Comparison of ENCODE assay signal across 8 cellular contexts in genomic region chr10:27099916-27100799, GRCh38. TPM values are rescaled to one million over a fixed set of nuclear protein-coding genes. Genes with fewer than 3 reads are reported as not detected.
DNase-seq lines count a peak whose midpoint lies in the region; ATAC-seq and TF ChIP-seq lines count a peak whose summit lies in the region.

Gene ANKRD26 (minus strand): TSS chr10:27100494. CDS start chr10:27100326, 168 bp downstream.

- no peaks in the 10 kb centered on the region for H3F3A ChIP-seq in SU-DHL-6 (ENCODE audit: insufficient read depth)

- H3K4me3 ChIP-seq in SU-DHL-6 (ENCODE audit: insufficient read depth, low read length, poor library complexity, severe bottlenecking) (peak within 1 kb of the TSS; percentile 77), adipocyte (ENCODE audit: low read length) (peak within 1 kb of the TSS; percentile 98), parathyroid adenoma (ENCODE audit: low read depth, low read length) (peak within 1 kb of the TSS; percentile 91), tibial nerve (peak within 1 kb of the TSS; percentile 68 to 81 (median 79))

- H3K4me1 ChIP-seq in adipocyte (ENCODE audit: control insufficient read depth, insufficient read depth, low read length): peaks cover 11% of the 10 kb centered on the region
- no peaks in the 10 kb centered on the region for H3K4me1 ChIP-seq in parathyroid adenoma
- H3K4me1 ChIP-seq in tibial nerve: peaks cover 0 to 21% (median 2%) of the 10 kb centered on the region in 4 donors

- H3K9me3 ChIP-seq in SU-DHL-6 (ENCODE audit: insufficient read depth, low read length) (no peaks in the 10 kb centered on the region), adipocyte (ENCODE audit: control insufficient read depth, low read length) (no peaks in the 10 kb centered on the region), parathyroid adenoma (ENCODE audit: control insufficient read depth, low read length) (no peaks in the 10 kb centered on the region), tibial nerve (no peaks in the 10 kb centered on the region)

- ATAC-seq in HG02759 (IDR thresholded peaks at IDR 0.05; ENCODE audit: unreplicated experiment): peak; percentile 83

- H3K9me2 ChIP-seq in SU-DHL-6 (replicated peaks; ENCODE audit: insufficient read depth, low read length): no peaks in the 10 kb centered on the region

- H2AFZ ChIP-seq in SU-DHL-6 (ENCODE audit: low read depth, low read length, severe bottlenecking) (peak within 1 kb of the TSS; percentile 84), parathyroid adenoma (peak within 1 kb of the TSS; percentile 76)

- intact Hi-C loops in cardiac septum (cut with DNase I): loop anchor here (2.0 kb wide), 1 partner anchor 55 kb away; the partner anchor contains the start of genes MASTL and YME1L1

- H4K20me1 ChIP-seq in SU-DHL-6 (ENCODE audit: low read depth, low read length): no peaks in the 10 kb centered on the region

- peaks cover 29% of the 10 kb centered on the region for H3K79me2 ChIP-seq in SU-DHL-6 (ENCODE audit: insufficient read depth, low read length)
- peaks cover 11% of the 10 kb centered on the region for H3K79me2 ChIP-seq in parathyroid adenoma

- no peaks in the 10 kb centered on the region for H3K36me3 ChIP-seq in SU-DHL-6 (ENCODE audit: low read length)
- no peaks in the 10 kb centered on the region for H3K36me3 ChIP-seq in adipocyte (ENCODE audit: control insufficient read depth, insufficient read depth, low read length, severe bottlenecking)
- H3K36me3 ChIP-seq in parathyroid adenoma (ENCODE audit: control insufficient read depth, insufficient read depth, low read length): no peaks in the 10 kb centered on the region
- peaks cover 0 to 5% (median 0%) of the 10 kb centered on the region in 3 donors for H3K36me3 ChIP-seq in tibial nerve

- TF ChIP-seq EP300 in tibial nerve (IDR thresholded peaks at IDR 0.05): peak; percentile 76 to 94

- no peaks in the 10 kb centered on the region for H3K27me3 ChIP-seq in SU-DHL-6 (ENCODE audit: low read length)
- H3K27me3 ChIP-seq in adipocyte (replicated peaks; ENCODE audit: control insufficient read depth, insufficient read depth, low read length): no peaks in the 10 kb centered on the region
- H3K27me3 ChIP-seq in parathyroid adenoma (ENCODE audit: control insufficient read depth, insufficient read depth, low read length): no peaks in the 10 kb centered on the region
- H3K27me3 ChIP-seq in tibial nerve: no peaks in the 10 kb centered on the region

- H3K4me2 ChIP-seq in SU-DHL-6 (ENCODE audit: low read depth, low read length, poor library complexity, severe bottlenecking) (peak within 1 kb of the TSS; percentile 75), parathyroid adenoma (ENCODE audit: low read length) (peak within 1 kb of the TSS; percentile 78)

- peak; percentile 48 to 70 for TF ChIP-seq POLR2A in tibial nerve (IDR thresholded peaks at IDR 0.05)

- TF ChIP-seq CTCF in GM12874 (IDR thresholded peaks at IDR 0.05; ENCODE audit: insufficient read depth, low read depth, low read length) (peak; percentile 13; the same call in 1 of the 2 replicates), SU-DHL-6 (IDR thresholded peaks at IDR 0.05; ENCODE audit: insufficient read depth, low read length, poor library complexity, severe bottlenecking) (no peak), parathyroid adenoma (IDR thresholded peaks at IDR 0.05) (no peak), tibial nerve (IDR thresholded peaks at IDR 0.05) (peak in 1 of 5 experiments; percentile 36)

- H3K27ac ChIP-seq in SU-DHL-6 (ENCODE audit: low read depth, low read length): peak within 1 kb of the TSS; percentile 70
- H3K27ac ChIP-seq in parathyroid adenoma: peak within 1 kb of the TSS; percentile 87
- H3K27ac ChIP-seq in tibial nerve: peak within 1 kb of the TSS; percentile 85 to 93 (median 90)

- WGBS in tibial nerve, 2 donors: 0 to 1% methylated on average over 56 to 64 of the region's 65 CpGs

- DNase-seq in NCI-H1417 (lab: John Stamatoyannopoulos, UW) (peak; percentile 90 to 97 (median 97)), adipocyte (ENCODE audit: low read depth) (peak; percentile 100), cardiac septum (ENCODE audit: low spot score) (peak; percentile 98), tibial nerve (ENCODE audit: low spot score in 2 of 2) (peak; percentile 94 to 95)

- H3K9ac ChIP-seq in SU-DHL-6 (ENCODE audit: low read length): peak within 1 kb of the TSS; percentile 76
- H3K9ac ChIP-seq in adipocyte (ENCODE audit: low read length): peak within 1 kb of the TSS; percentile 94
- peak within 1 kb of the TSS; percentile 51 for H3K9ac ChIP-seq in parathyroid adenoma

RNA-seq across cellular contexts. Expression of gene ANKRD26, which starts in this region (rescaled TPM):
- total RNA-seq in cardiac septum (9.1 TPM), tibial nerve (10 to 100 TPM; 10.7 to 24.3 (median 12.8) TPM)

Comparison
In these comparisons a context has a peak if more than half of its experiments do, and no peak if none do; other contexts are left out.
1. Peak in every context shown above with its lines: DNase-seq, ATAC-seq, H3K4me3 ChIP-seq and H3K27ac ChIP-seq.